ENCODE assay signal across 8 cellular contexts in genomic region chr1:42462828-42463763, GRCh38. TPM values are rescaled to one million over a fixed set of nuclear protein-coding genes. Genes with fewer than 3 reads are reported as not detected.
DNase-seq lines count a peak whose midpoint lies in the region; ATAC-seq and TF ChIP-seq lines count a peak whose summit lies in the region.

CCDC30 (plus strand) TSS chr1:42463286; CDS start chr1:42480552, 17,266 bp downstream.

- H3K27me3 Mint-ChIP-seq in central memory CD8-positive, alpha-beta T cell = no peaks in the 10 kb centered on the region

- ATAC-seq in GM19023 (IDR thresholded peaks at IDR 0.05; ENCODE audit: unreplicated experiment) (peak; percentile 99), HG03196 (IDR thresholded peaks at IDR 0.05; ENCODE audit: unreplicated experiment) (peak; percentile 98)
- peak; percentile 98 for ATAC-seq in central memory CD8-positive, alpha-beta T cell (replicated peaks; ENCODE audit: extremely low read depth, poor library complexity, severe bottlenecking)

- DNase-seq in AG04450 (ENCODE audit: low read depth, low spot score) (peak; percentile 95), NCI-H226 (peak; percentile 97), inferior parietal cortex (ENCODE audit: extremely low spot score) (peak; percentile 91), smooth muscle cell of the brain vasculature (ENCODE audit: low read depth, low spot score) (peak; percentile 96)
- peak; percentile 81 to 92 (median 90) for DNase-seq in activated CD4-positive, CD25-positive, alpha-beta regulatory T cell (lab: John Stamatoyannopoulos, UW)
- peak; percentile 81 to 98 for DNase-seq in central memory CD8-positive, alpha-beta T cell (ENCODE audit: low spot score in 2 of 2)

- CTCF ChIA-PET in AG04450 (lab: Charles Lee) = interaction anchor here (2.0 kb wide), 1 partner anchor 289 kb away, joined by 7 read pairs; no protein-coding TSS in a partner anchor

- peak within 1 kb of the TSS; percentile 78 for H3K4me3 Mint-ChIP-seq in central memory CD8-positive, alpha-beta T cell

- no peaks in the 10 kb centered on the region for H3K9me3 ChIP-seq in AG04450 (ENCODE audit: control insufficient read depth, insufficient read depth, low read length)

- no peaks in the 10 kb centered on the region for H3K9me3 Mint-ChIP-seq in central memory CD8-positive, alpha-beta T cell

- POLR2A ChIA-PET in AG04450 (lab: Yijun Ruan, JAX) = no interaction called here

- peaks cover 33% of the 10 kb centered on the region for H3K36me3 Mint-ChIP-seq in central memory CD8-positive, alpha-beta T cell (ENCODE audit: insufficient read depth)

- no peak within 1 kb of the TSS for H3K27ac ChIP-seq in AG04450 (ENCODE audit: low read depth, low read length)

- peaks cover 37% of the 10 kb centered on the region for H3K4me1 Mint-ChIP-seq in central memory CD8-positive, alpha-beta T cell

- H3K27ac Mint-ChIP-seq in central memory CD8-positive, alpha-beta T cell (ENCODE audit: low read depth) = peak within 1 kb of the TSS; percentile 88

- no peak for TF ChIP-seq CTCF in AG04450 (IDR thresholded peaks at IDR 0.05; ENCODE audit: low read depth, low read length)

- H3K4me3 ChIP-seq in AG04450 (ENCODE audit: low read depth, low read length) = peak within 1 kb of the TSS; percentile 74

- H3K27me3 ChIP-seq in AG04450 (ENCODE audit: control insufficient read depth, insufficient read depth, low read length) = peaks cover 9% of the 10 kb centered on the region

RNA-seq across cellular contexts. Expression of gene CCDC30, which starts in this region (rescaled TPM):
- 0.42 and 0.61 TPM in 2 replicates for polyA plus RNA-seq in AG04450 (2011; rRNA removed)
- polyA minus RNA-seq in AG04450 (2011; rRNA and poly(A)+ RNA removed) = 0.46 and 1.00 TPM in 2 replicates

Comparison
In these comparisons a context has a peak if more than half of its experiments do, and no peak if none do; other contexts are left out.
1. Peak in DNase-seq and H3K4me3 ChIP-seq in AG04450; RNA of the gene not detected or under 1 TPM.